Comparison of ENCODE assay signal across 8 cellular contexts in the genomic region with DNA sequence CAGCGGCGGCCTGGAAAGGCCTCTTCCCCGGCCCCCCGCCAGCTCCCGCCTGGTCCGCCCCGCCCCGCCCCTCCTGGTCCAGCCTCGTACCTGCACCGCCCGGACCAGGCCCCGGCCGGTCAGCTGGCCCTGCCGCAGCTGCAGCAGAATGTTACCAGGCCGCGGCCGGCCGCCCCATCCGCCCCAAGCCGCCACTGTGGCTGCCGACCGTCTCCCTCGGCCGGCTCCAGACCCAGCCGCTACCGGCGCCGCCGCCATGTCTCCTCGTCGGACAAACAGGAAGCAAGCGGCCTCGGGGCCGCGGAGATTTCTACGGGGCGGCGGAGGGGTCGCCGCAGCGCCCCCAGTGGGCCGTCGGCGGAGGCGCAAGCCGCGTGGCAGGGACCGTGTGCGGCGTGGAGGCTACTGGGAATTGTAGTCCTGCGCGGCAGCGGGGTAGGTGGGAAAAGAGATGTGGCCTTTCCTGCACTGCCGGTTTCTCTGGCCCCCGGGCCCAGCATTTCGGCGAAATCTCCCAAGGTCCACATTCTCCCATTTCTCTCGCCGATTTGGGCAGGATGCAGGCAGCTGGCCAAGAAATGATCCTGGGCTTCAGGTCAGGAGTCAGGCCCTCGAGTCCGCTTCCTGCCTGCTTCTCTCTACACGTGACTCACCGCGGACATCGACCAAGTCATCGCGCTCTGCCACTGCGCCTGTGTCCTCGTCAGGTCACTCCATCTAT. TPM values are rescaled to one million over a fixed set of nuclear protein-coding genes. Genes with fewer than 3 reads are reported as not detected.
A peak's percentile ranks its signal among the peaks of the same experiment; 100 is the strongest.
DNase-seq lines count a peak whose midpoint lies in the region; ATAC-seq, FAIRE-seq and TF ChIP-seq lines count a peak whose summit lies in the region.

A gene with protein sequence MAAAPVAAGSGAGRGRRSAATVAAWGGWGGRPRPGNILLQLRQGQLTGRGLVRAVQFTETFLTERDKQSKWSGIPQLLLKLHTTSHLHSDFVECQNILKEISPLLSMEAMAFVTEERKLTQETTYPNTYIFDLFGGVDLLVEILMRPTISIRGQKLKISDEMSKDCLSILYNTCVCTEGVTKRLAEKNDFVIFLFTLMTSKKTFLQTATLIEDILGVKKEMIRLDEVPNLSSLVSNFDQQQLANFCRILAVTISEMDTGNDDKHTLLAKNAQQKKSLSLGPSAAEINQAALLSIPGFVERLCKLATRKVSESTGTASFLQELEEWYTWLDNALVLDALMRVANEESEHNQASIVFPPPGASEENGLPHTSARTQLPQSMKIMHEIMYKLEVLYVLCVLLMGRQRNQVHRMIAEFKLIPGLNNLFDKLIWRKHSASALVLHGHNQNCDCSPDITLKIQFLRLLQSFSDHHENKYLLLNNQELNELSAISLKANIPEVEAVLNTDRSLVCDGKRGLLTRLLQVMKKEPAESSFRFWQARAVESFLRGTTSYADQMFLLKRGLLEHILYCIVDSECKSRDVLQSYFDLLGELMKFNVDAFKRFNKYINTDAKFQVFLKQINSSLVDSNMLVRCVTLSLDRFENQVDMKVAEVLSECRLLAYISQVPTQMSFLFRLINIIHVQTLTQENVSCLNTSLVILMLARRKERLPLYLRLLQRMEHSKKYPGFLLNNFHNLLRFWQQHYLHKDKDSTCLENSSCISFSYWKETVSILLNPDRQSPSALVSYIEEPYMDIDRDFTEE (minus strand): TSS at position 284 of the 721 bp plus-strand sequence. CDS start 26 bp downstream, at position 258.

- BruUV-seq in HepG2 (replicated peaks; lab: Mats Ljungman, UMichigan), result no TSS peak

- no peaks in the 10 kb centered on the region for H3K9me3 ChIP-seq in HepG2 (ENCODE audit: low read length)

- POLR2A ChIA-PET in HepG2 (lab: Yijun Ruan, JAX), result interaction anchor here (0.6 to 3.4 kb wide), 19 partner anchors 9 to 862 kb away, joined by 3 to 17 read pairs (median 3); partner anchors contain the start of genes ACSS2, EDEM2, EIF6 and GSS

- peak within 1 kb of the TSS; percentile 87 for H3K4me2 ChIP-seq in HepG2 (ENCODE audit: low read depth, low read length)

- peak within 1 kb of the TSS; percentile 87 for H3K4me3 Mint-ChIP-seq in dendritic cell treated with granulocyte-macrophage colony-stimulating factor and Interleukin-4, amounts not matched to agents 40 ng/mL and 50 ng/mL, for 4 days

- peaks cover 0 to 4% of the 10 kb centered on the region in 2 experiments; a peak in 1 of 5 replicates for H3K27me3 ChIP-seq in HepG2 (ENCODE audit: control insufficient read depth in 1 of 2, insufficient read depth in 2 of 2, low read length in 2 of 2)

- H3K9me3 Mint-ChIP-seq in dendritic cell treated with granulocyte-macrophage colony-stimulating factor and Interleukin-4, amounts not matched to agents 40 ng/mL and 50 ng/mL, for 4 days, result no peaks in the 10 kb centered on the region

- peaks cover 61% of the 10 kb centered on the region for H3K4me1 ChIP-seq in HepG2 (ENCODE audit: insufficient read depth, low read length)

- TF ChIP-seq RAD21 in HepG2 (CRISPR knock-in tag; IDR thresholded peaks at IDR 0.05), result peak; percentile 77

- intact Hi-C loops in dendritic cell treated with granulocyte-macrophage colony-stimulating factor and Interleukin-4, amounts not matched to agents 40 ng/mL and 50 ng/mL, for 4 days (cut with micrococcal nuclease), result loop anchor here (5.0 kb wide), 2 partner anchors 55 to 185 kb away; partner anchors contain the start of genes EDEM2 and MMP24OS
- intact Hi-C loops in HepG2 (cut with micrococcal nuclease; ENCODE audit: unreplicated experiment), result loop anchor here (1.0 to 10.0 kb wide), 3 partner anchors 55 to 352 kb away; partner anchors contain the start of genes ACSS2 and EDEM2

- H3K36me3 Mint-ChIP-seq in dendritic cell treated with granulocyte-macrophage colony-stimulating factor and Interleukin-4, amounts not matched to agents 40 ng/mL and 50 ng/mL, for 4 days (ENCODE audit: low read depth), result peaks cover 13% of the 10 kb centered on the region

- TF ChIP-seq EP300 in HepG2 (IDR thresholded peaks at IDR 0.05; ENCODE audit: low read depth in 2 of 2, low read length in 2 of 2) (peak in 1 of 2 experiments; percentile 66; a peak in 3 of 4 replicates), HepG2 (CRISPR knock-in tag; IDR thresholded peaks at IDR 0.05; ENCODE audit: borderline replicate concordance) (peak; percentile 42; the same call in 1 of the 2 replicates)

- peaks cover 27% of the 10 kb centered on the region for H4K20me1 ChIP-seq in HepG2 (ENCODE audit: insufficient read depth, low read length)

- peak within 1 kb of the TSS; percentile 82 to 99 (median 82) for H3K4me3 ChIP-seq in HepG2 (replicated peaks in 1 of 3; ENCODE audit: insufficient read depth in 1 of 3, low read depth in 2 of 3, low read length in 3 of 3)

- H3K36me3 ChIP-seq in HepG2 (replicated peaks in 1 of 2; ENCODE audit: control insufficient read depth in 1 of 2, insufficient read depth in 2 of 2, low read length in 2 of 2), result peaks cover 2 to 4% of the 10 kb centered on the region in 2 experiments; a peak in 4 of 5 replicates

- peak; percentile 90 for TF ChIP-seq POLR2A in GM19193 (IDR thresholded peaks at IDR 0.05; ENCODE audit: extremely low read depth, insufficient read depth, insufficient read length)
- TF ChIP-seq POLR2A in HepG2 (IDR thresholded peaks at IDR 0.05; ENCODE audit: insufficient read depth in 1 of 2, low read depth in 2 of 2, low read length in 2 of 2), result peak; percentile 82 to 85

- H3K4me1 Mint-ChIP-seq in dendritic cell treated with granulocyte-macrophage colony-stimulating factor and Interleukin-4, amounts not matched to agents 40 ng/mL and 50 ng/mL, for 4 days (ENCODE audit: low read depth), result peaks cover 43% of the 10 kb centered on the region

- 2% methylated on average over 49 of the region's 69 CpGs for WGBS in HepG2 (ENCODE audit: low lambda C conversion rate)

- TF ChIP-seq CTCF in HepG2 (CRISPR knock-in tag; IDR thresholded peaks at IDR 0.05), result peak; percentile 99

- DNase-seq in C1 segment of cervical spinal cord (lab: John Stamatoyannopoulos, UW) (peak; percentile 47 to 97 (median 86)), NCI-H524 (lab: John Stamatoyannopoulos, UW) (peak; percentile 85 to 89), HepG2 (ENCODE audit: low spot score) (peak; percentile 92)
- peak; percentile 85 for DNase-seq in activated CD4-positive, alpha-beta T cell treated with anti-CD3 and anti-CD28 coated beads, Interleukin-2, amount 50 U/mL, for 1 hour
- peak; percentile 88 for DNase-seq in stimulated activated CD4-positive, alpha-beta T cell treated with anti-CD3 and anti-CD28 coated beads, Interleukin-4, amount 100 ng/mL, for 24 hours

- in situ Hi-C loops in HepG2 (cut with HindIII; ENCODE audit: extremely low pct_ligation_motif_present, low pct_unique_long_range_greater_than_20kb), result loop anchor here (5.0 kb wide), 1 partner anchor 220 kb away; the partner anchor contains the start of gene GGT7

- H3K9ac ChIP-seq in HepG2 (ENCODE audit: insufficient read depth, low read depth, low read length), result peak within 1 kb of the TSS; percentile 99

- H3K27me3 Mint-ChIP-seq in dendritic cell treated with granulocyte-macrophage colony-stimulating factor and Interleukin-4, amounts not matched to agents 40 ng/mL and 50 ng/mL, for 4 days, result no peaks in the 10 kb centered on the region

- peak within 1 kb of the TSS; percentile 97 for H3K27ac Mint-ChIP-seq in dendritic cell treated with granulocyte-macrophage colony-stimulating factor and Interleukin-4, amounts not matched to agents 40 ng/mL and 50 ng/mL, for 4 days

- H3K79me2 ChIP-seq in HepG2 (ENCODE audit: insufficient read depth, low read length), result peaks cover 47% of the 10 kb centered on the region

- CTCF ChIA-PET in HepG2 (lab: Yijun Ruan, JAX; ENCODE audit: low intra/inter-chr PET ratio, low total read pairs), result interaction anchor here (1.9 to 5.5 kb wide), 2 partner anchors 115 to 219 kb away, joined by 7 to 58 read pairs; no protein-coding TSS in a partner anchor

- FAIRE-seq in HepG2 (lab: Jason Lieb, UNC), result no peak

- ATAC-seq in HG03439 (IDR thresholded peaks at IDR 0.05; ENCODE audit: unreplicated experiment), result peak; percentile 90
- peak; percentile 92 for ATAC-seq in HepG2

- peak within 1 kb of the TSS; percentile 89 for H2AFZ ChIP-seq in HepG2 (ENCODE audit: low read length)

- H3K27ac ChIP-seq in HepG2 (ENCODE audit: extremely low read length, insufficient read depth, low read length), result peak within 1 kb of the TSS; percentile 82

TF ChIP-seq in HepG2, 621 proteins besides CTCF, POLR2A, EP300 and RAD21 (continues in another document):
- TF ChIP-seq ELF4 (CRISPR knock-in tag; IDR thresholded peaks at IDR 0.05; ENCODE audit: borderline replicate concordance) (peak; percentile 99), HNF4G (IDR thresholded peaks at IDR 0.05; ENCODE audit: borderline replicate concordance, low read depth, low read length) (no peak; the same call in 1 of the 2 replicates), HNF4G (CRISPR knock-in tag; IDR thresholded peaks at IDR 0.05; ENCODE audit: borderline replicate concordance, low read depth) (peak; percentile 66; the same call in 1 of the 2 replicates), ELF3 (CRISPR knock-in tag; IDR thresholded peaks at IDR 0.05) (peak; percentile 98), KDM3A (CRISPR knock-in tag; IDR thresholded peaks at IDR 0.05; ENCODE audit: low read depth) (peak; percentile 96), MIXL1 (CRISPR knock-in tag; IDR thresholded peaks at IDR 0.05) (peak; percentile 14; the same call in 1 of the 2 replicates)

RNA-seq across cellular contexts. Expression of the gene that starts here (rescaled TPM):
- total RNA-seq in HepG2 (2016; rRNA removed; fragmentation: Illumina TruSeq; extraction: Trizol), result 136 and 161 TPM in 2 replicates
- total RNA-seq in HepG2 (2016; cell fraction: cytosol; rRNA removed; fragmentation: Illumina TruSeq; extraction: Trizol; ENCODE audit: low read depth), result 14.0 and 17.1 TPM in 2 replicates
- total RNA-seq in HepG2 (2016; cell fraction: insoluble cytoplasmic fraction; rRNA removed; fragmentation: Illumina TruSeq; extraction: Trizol), result 135 and 149 TPM in 2 replicates
- total RNA-seq in HepG2 (2016; cell fraction: membrane; rRNA removed; fragmentation: Illumina TruSeq; extraction: Trizol), result 40.4 and 43.8 TPM in 2 replicates
- total RNA-seq in HepG2 (2016; cell fraction: nucleus; rRNA removed; fragmentation: Illumina TruSeq; extraction: Trizol), result 93.4 and 104 TPM in 2 replicates
- 137 and 161 TPM in 2 replicates for polyA plus RNA-seq in HepG2 (2011; rRNA removed)
- polyA plus RNA-seq in HepG2 (2011; cell fraction: cytosol; rRNA removed), result 124 and 126 TPM in 2 replicates
- polyA plus RNA-seq in HepG2 (2011; cell fraction: nucleus; rRNA removed), result 271 and 292 TPM in 2 replicates
- polyA plus RNA-seq in HepG2 (2012), result 99.8 and 102 TPM in 2 replicates
- polyA plus RNA-seq in HepG2 (2016; cell fraction: cytosol; fragmentation: Illumina TruSeq; extraction: Trizol; ENCODE audit: low read depth), result 9.6 and 11.2 TPM in 2 replicates
- polyA plus RNA-seq in HepG2 (2016; cell fraction: insoluble cytoplasmic fraction; fragmentation: Illumina TruSeq; extraction: Trizol; ENCODE audit: low read depth), result 107 and 117 TPM in 2 replicates
- 20.1 and 21.8 TPM in 2 replicates for polyA plus RNA-seq in HepG2 (2016; cell fraction: membrane; fragmentation: Illumina TruSeq; extraction: Trizol; ENCODE audit: low read depth)
- polyA plus RNA-seq in HepG2 (2016; cell fraction: nucleus; fragmentation: Illumina TruSeq; extraction: Trizol; ENCODE audit: insufficient read depth, low read depth), result 123 and 137 TPM in 2 replicates
- polyA minus RNA-seq in HepG2 (2011; rRNA and poly(A)+ RNA removed; ENCODE audit: low replicate concordance), result 113 and 272 TPM in 2 replicates
- polyA minus RNA-seq in HepG2 (2011; cell fraction: cytosol; rRNA and poly(A)+ RNA removed), result 117 and 119 TPM in 2 replicates
- 108 and 134 TPM in 2 replicates for polyA minus RNA-seq in HepG2 (2011; cell fraction: nucleus; rRNA and poly(A)+ RNA removed)

Comparison
In these comparisons a context has a peak if more than half of its experiments do, and no peak if none do; other contexts are left out.
1. Peak in every context shown above with its lines: DNase-seq, ATAC-seq, H3K4me3 ChIP-seq and H3K27ac ChIP-seq.